ENCODE assay signal across 1 cellular context in genomic region chr19:13604902-13605586, GRCh38.
TF ChIP-seq lines count a peak whose summit lies in the region.

No MANE protein-coding gene starts in this region.

TF ChIP-seq in WTC11, 78 proteins besides CTCF, POLR2A, EP300 and RAD21:
- TF ChIP-seq ZNF512 (CRISPR knock-in tag; IDR thresholded peaks at IDR 0.05; ENCODE audit: borderline replicate concordance) (peak; percentile 99), PRRX2 (CRISPR knock-in tag; IDR thresholded peaks at IDR 0.05) (no peak)
